1 cellular context compared by ENCODE assay signal in genomic region chr17:19304209-19304608, GRCh38.
TF ChIP-seq lines count a peak whose summit lies in the region.

No MANE protein-coding gene starts in this region.

TF ChIP-seq in K562, 482 proteins besides CTCF, POLR2A, EP300 and RAD21 (continued from another document and continues in another):
- TF ChIP-seq PRDM10 (IDR thresholded peaks at IDR 0.05; ENCODE audit: partially characterized antibody) = peak; percentile 10
- TF ChIP-seq SRF (CRISPR knock-in tag; IDR thresholded peaks at IDR 0.05) = no peak; a peak in 1 of 4 replicates
- no peak; the same call in 1 of the 2 replicates for TF ChIP-seq REST (CRISPR knock-in tag; IDR thresholded peaks at IDR 0.05; ENCODE audit: low read depth)
- peak; percentile 23; the same call in 1 of the 2 replicates for TF ChIP-seq ARID1B (IDR thresholded peaks at IDR 0.05)
- TF ChIP-seq DPF2 (IDR thresholded peaks at IDR 0.05) = peak; percentile 49; the same call in 1 of the 2 replicates
- TF ChIP-seq SUPT5H (IDR thresholded peaks at IDR 0.05) = 0 out of 2 replicates have a peak, but pooled peaks have one; percentile 34
- TF ChIP-seq TAL1 (IDR thresholded peaks at IDR 0.05) = no peak
- TF ChIP-seq CREM (IDR thresholded peaks at IDR 0.05; ENCODE audit: low read depth) = peak; percentile 71
- TF ChIP-seq FOXK2 (conservative IDR thresholded peaks at IDR 0.05 in 1 of 2, IDR thresholded peaks at IDR 0.05 in 1 of 2; ENCODE audit: low read depth in 2 of 2) = 0 out of 4 replicates have a peak, but pooled peaks of 1 of the 2 experiments have one; percentile 33
- no peak for TF ChIP-seq ZNF436 (CRISPR knock-in tag; IDR thresholded peaks at IDR 0.05)
- no peak for TF ChIP-seq MCM7 (IDR thresholded peaks at IDR 0.05)
- no peak for TF ChIP-seq SIN3B (IDR thresholded peaks at IDR 0.05; ENCODE audit: low read depth)
- no peak for TF ChIP-seq CEBPG (CRISPR knock-in tag; IDR thresholded peaks at IDR 0.05)
- no peak; a peak in 1 of 4 replicates for TF ChIP-seq CEBPG (tag; conservative IDR thresholded peaks at IDR 0.05 in 1 of 2, IDR thresholded peaks at IDR 0.05 in 1 of 2)
- peak; percentile 17; the same call in 1 of the 2 replicates for TF ChIP-seq ZNF239 (CRISPR knock-in tag; IDR thresholded peaks at IDR 0.05)
- no peak for TF ChIP-seq VEZF1 (CRISPR knock-in tag; IDR thresholded peaks at IDR 0.05)
- no peak for TF ChIP-seq YY1 (IDR thresholded peaks at IDR 0.05; ENCODE audit: borderline replicate concordance in 1 of 3, control insufficient read depth in 1 of 3, extremely low read depth in 1 of 3, insufficient read depth in 3 of 3, insufficient read length in 1 of 3, insufficient replicate concordance in 2 of 3, low read depth in 1 of 3, low read length in 2 of 3)
- 0 out of 2 replicates have a peak, but pooled peaks have one; percentile 35 for TF ChIP-seq GABPA (tag; conservative IDR thresholded peaks at IDR 0.05; ENCODE audit: low read depth)
- no peak for TF ChIP-seq U2AF2 (optimal IDR thresholded peaks at IDR 0.05; ENCODE audit: low read depth, low read length)
- TF ChIP-seq ZNF589 (CRISPR knock-in tag; IDR thresholded peaks at IDR 0.05; ENCODE audit: low read depth) = peak; percentile 83
- peak; percentile 81 for TF ChIP-seq ETV1 (tag; conservative IDR thresholded peaks at IDR 0.05; ENCODE audit: low read depth)
- TF ChIP-seq IRF9 (tag; IDR thresholded peaks at IDR 0.05) = no peak
- TF ChIP-seq TEAD2 (tag; IDR thresholded peaks at IDR 0.05) = no peak
- TF ChIP-seq CTBP1 (IDR thresholded peaks at IDR 0.05; ENCODE audit: borderline replicate concordance) = peak; percentile 24; the same call in 1 of the 2 replicates
- TF ChIP-seq ZNF175 (CRISPR knock-in tag; IDR thresholded peaks at IDR 0.05; ENCODE audit: low read depth) = peak; percentile 26; the same call in 1 of the 2 replicates
- TF ChIP-seq HMGXB4 (CRISPR knock-in tag; IDR thresholded peaks at IDR 0.05) = no peak
- TF ChIP-seq ZNF41 (CRISPR knock-in tag; conservative IDR thresholded peaks at IDR 0.05) = no peak
- TF ChIP-seq KDM1A (IDR thresholded peaks at IDR 0.05) = no peak
- TF ChIP-seq ARID4B (CRISPR knock-in tag; IDR thresholded peaks at IDR 0.05) = no peak
- TF ChIP-seq ESRRA (IDR thresholded peaks at IDR 0.05; ENCODE audit: borderline replicate concordance, low read depth) = peak; percentile 99
- no peak for TF ChIP-seq HEY1 (CRISPR knock-in tag; IDR thresholded peaks at IDR 0.05; ENCODE audit: borderline replicate concordance)
- TF ChIP-seq ELF4 (CRISPR knock-in tag; IDR thresholded peaks at IDR 0.05) = peak; percentile 62; the same call in 1 of the 2 replicates
- TF ChIP-seq ZNF592 (IDR thresholded peaks at IDR 0.05) = peak; percentile 9
- TF ChIP-seq JUND (IDR thresholded peaks at IDR 0.05; ENCODE audit: borderline replicate concordance, low read depth, low read length) = peak; percentile 94
- TF ChIP-seq JUND (tag; IDR thresholded peaks at IDR 0.05; ENCODE audit: borderline replicate concordance, low read depth, low read length) = peak; percentile 92
- peak; percentile 64; the same call in 1 of the 2 replicates for TF ChIP-seq LEF1 (IDR thresholded peaks at IDR 0.05)
- TF ChIP-seq SPI1 (IDR thresholded peaks at IDR 0.05; ENCODE audit: borderline replicate concordance, low read depth, low read length) = peak; percentile 91
- TF ChIP-seq DIDO1 (tag; IDR thresholded peaks at IDR 0.05; ENCODE audit: low read depth) = no peak
- TF ChIP-seq EWSR1 (IDR thresholded peaks at IDR 0.05; ENCODE audit: borderline replicate concordance, low read depth, partially characterized antibody) = no peak
- TF ChIP-seq MAZ (CRISPR knock-in tag; conservative IDR thresholded peaks at IDR 0.05 in 1 of 2, IDR thresholded peaks at IDR 0.05 in 1 of 2) = peak; percentile 23 to 24; a peak in 1 of 4 replicates
- TF ChIP-seq ZNF584 (CRISPR knock-in tag; IDR thresholded peaks at IDR 0.05; ENCODE audit: low read depth) = peak; percentile 82
- peak; percentile 41; the same call in 1 of the 2 replicates for TF ChIP-seq NR2C2 (CRISPR knock-in tag; IDR thresholded peaks at IDR 0.05)
- peak; percentile 71 for TF ChIP-seq NR2C2 (tag; IDR thresholded peaks at IDR 0.05)
- peak; percentile 57; the same call in 1 of the 2 replicates for TF ChIP-seq DMBX1 (CRISPR knock-in tag; IDR thresholded peaks at IDR 0.05; ENCODE audit: borderline replicate concordance)
